ENCODE assay signal across 10 cellular contexts in genomic region chr22:40721266-40721665, GRCh38. TPM values are rescaled to one million over a fixed set of nuclear protein-coding genes. Genes with fewer than 3 reads are reported as not detected.
DNase-seq lines count a peak whose midpoint lies in the region; ATAC-seq, FAIRE-seq and TF ChIP-seq lines count a peak whose summit lies in the region.
"Had no signal": no experiment of that assay in that cellular context is flagged by ENCODE, and none has a peak within 500 bp of the region (broad histone marks: within the 10 kb centered on the region; RNA-seq: fewer than 3 reads in every experiment).

No MANE protein-coding gene starts in this region.

- no peak for ATAC-seq in HG03196 (IDR thresholded peaks at IDR 0.05; ENCODE audit: unreplicated experiment)
- ATAC-seq in GM21390 (IDR thresholded peaks at IDR 0.05; ENCODE audit: unreplicated experiment): no peak

- no peak for TF ChIP-seq CTCF in neural crest cell (conservative IDR thresholded peaks at IDR 0.05)
- TF ChIP-seq CTCF in kidney (IDR thresholded peaks at IDR 0.05; ENCODE audit: borderline replicate concordance, extremely low read depth, insufficient read depth): no peak

- H3K4me2 ChIP-seq in GM23248 (ENCODE audit: unreplicated experiment): peak overlapping the region; percentile 47

- no peaks in the 10 kb centered on the region for H3K79me2 ChIP-seq in GM23248 (ENCODE audit: insufficient read depth)

- peaks cover 27% of the 10 kb centered on the region for H3K4me1 Mint-ChIP-seq in neural crest cell

- H3K4me3 Mint-ChIP-seq in neural crest cell: peak overlapping the region; percentile 15

- peak; percentile 63 for DNase-seq in GM23248
- peak; percentile 83 for DNase-seq in NCI-H2081 treated with DMSO at 0.1 percent for 48 hours (lab: John Stamatoyannopoulos, UW)
- peak; percentile 60 for DNase-seq in astrocyte of the hippocampus (ENCODE audit: low read depth, low spot score)
- peak; percentile 32 for DNase-seq in neural crest cell (ENCODE audit: low read depth, low spot score)
- DNase-seq in SKM-1 treated with dmso at 0.1 percent for 144 hours (lab: John Stamatoyannopoulos, UW; ENCODE audit: unreplicated experiment): no peak
- DNase-seq in kidney: no peak
- DNase-seq: activated CD4-positive, alpha-beta T cell treated with anti-CD3 and anti-CD28 coated beads for 48 hours; upper lobe of left lung had no signal

- FAIRE-seq in kidney (lab: Jason Lieb, UNC): no peak

- H3K9ac ChIP-seq in GM23248 (no peak overlapping the region), kidney (ENCODE audit: low read length in 2 of 2) (no peak overlapping the region)

- H3K36me3 Mint-ChIP-seq in neural crest cell (ENCODE audit: low read depth): no peaks in the 10 kb centered on the region

- peaks cover 8% of the 10 kb centered on the region for H3K4me1 ChIP-seq in GM23248 (ENCODE audit: insufficient read depth)
- peaks cover 0 to 4% of the 10 kb centered on the region in 2 donors for H3K4me1 ChIP-seq in kidney (ENCODE audit: control insufficient read depth in 1 of 2, insufficient read depth in 1 of 2, low read depth in 1 of 2, low read length in 2 of 2)

- peaks cover 40% of the 10 kb centered on the region for H3K27me3 Mint-ChIP-seq in neural crest cell (ENCODE audit: low read depth)

- H3F3A ChIP-seq in GM23248 (ENCODE audit: insufficient read depth): peaks cover 11% of the 10 kb centered on the region

- no peaks in the 10 kb centered on the region for H3K9me3 Mint-ChIP-seq in neural crest cell

- H3K27ac Mint-ChIP-seq in neural crest cell (ENCODE audit: unreplicated experiment): peak overlapping the region; percentile 60

- 2 to 4% methylated on average over 6 of the region's 6 CpGs for WGBS in GM23248 (ENCODE audit: low coverage in 1 of 2, low lambda C conversion rate in 2 of 2, missing lambda C conversion rate in 2 of 2), 2 experiments

- no peaks in the 10 kb centered on the region for H3K9me2 ChIP-seq in GM23248 (ENCODE audit: insufficient read depth)

- H3K9me3 ChIP-seq in GM23248 (ENCODE audit: low read depth): no peaks in the 10 kb centered on the region
- H3K9me3 ChIP-seq in kidney (ENCODE audit: control insufficient read depth in 1 of 2, low read length in 2 of 2): no peaks in the 10 kb centered on the region
- H3K9me3 ChIP-seq: upper lobe of left lung had no signal

- 0 out of 2 replicates have a peak overlapping the region, but pooled peaks have one; percentile 12 for H3K4me3 ChIP-seq in GM23248
- no peak overlapping the region for H3K4me3 ChIP-seq in kidney (ENCODE audit: low read length in 2 of 2)
- H3K4me3 ChIP-seq: upper lobe of left lung had no signal

- intact Hi-C loops in kidney (cut with DNase I): no loop called here

- H3K36me3 ChIP-seq in GM23248 (ENCODE audit: low read depth) (no peaks in the 10 kb centered on the region), kidney (ENCODE audit: control insufficient read depth in 1 of 2, insufficient read depth in 2 of 2, low read length in 2 of 2) (no peaks in the 10 kb centered on the region)
- H3K36me3 ChIP-seq: upper lobe of left lung had no signal

- no peaks in the 10 kb centered on the region for H4K20me1 ChIP-seq in GM23248 (ENCODE audit: insufficient read depth)

- H3K27ac ChIP-seq in GM23248: 0 out of 2 replicates have a peak overlapping the region, but pooled peaks have one; percentile 8
- H3K27ac ChIP-seq in kidney (ENCODE audit: low read depth in 2 of 2, low read length in 2 of 2): no peak overlapping the region
- H3K27ac ChIP-seq: upper lobe of left lung had no signal

- in situ Hi-C loops in GM23248 (cut with MboI): no loop called here

- H2AFZ ChIP-seq in GM23248: peak overlapping the region; percentile 53; the same call in 1 of the 2 replicates

- no peaks in the 10 kb centered on the region for H3K27me3 ChIP-seq in GM23248 (replicated peaks; ENCODE audit: insufficient read depth)
- H3K27me3 ChIP-seq: upper lobe of left lung had no signal

RNA-seq across cellular contexts. Expression of gene MCHR1, which starts 42.0 kb away (rescaled TPM):
- total RNA-seq in GM23248 (2014; rRNA removed; shearing (Covaris generic)): 0.65 TPM in 1 of 2 replicates, not detected in the other
- polyA plus RNA-seq in GM23248 (2016; fragmentation: Nextera tagmentation; extraction: Ambion mirVana) (0.11 and 0.32 TPM in 2 replicates), kidney (ENCODE audit: insufficient read depth, low read depth, low replicate concordance) (not detected)
- total RNA-seq in neural crest cell (0.84 and 1.3 TPM in 2 replicates), kidney (not detected)

Comparison
In these comparisons a context has a peak if more than half of its experiments do, and no peak if none do; other contexts are left out.
1. DNase-seq: peak in GM23248 (single experiment), NCI-H2081 treated with DMSO at 0.1 percent for 48 hours (single experiment), astrocyte of the hippocampus (single experiment) and neural crest cell (single experiment); none in SKM-1 treated with dmso at 0.1 percent for 144 hours (single experiment) and kidney (single experiment).